In genomic region chr2:105328281-105329196, GRCh38 we compare ENCODE assay signal across 1 cellular context.
TF ChIP-seq lines count a peak whose summit lies in the region.

No MANE protein-coding gene starts in this region.

TF ChIP-seq in HepG2, 621 proteins besides CTCF, POLR2A, EP300 and RAD21 (continued from another document and continues in another):
- peak; percentile 71; the same call in 1 of the 2 replicates for TF ChIP-seq ZNF142 (CRISPR knock-in tag; IDR thresholded peaks at IDR 0.05)
- TF ChIP-seq ZNF33A (CRISPR knock-in tag; IDR thresholded peaks at IDR 0.05; ENCODE audit: borderline replicate concordance), result no peak
- TF ChIP-seq MAX (IDR thresholded peaks at IDR 0.05), result peak; percentile 97
- no peak for TF ChIP-seq ZNF30 (CRISPR knock-in tag; IDR thresholded peaks at IDR 0.05)
- TF ChIP-seq MTF2 (CRISPR knock-in tag; IDR thresholded peaks at IDR 0.05; ENCODE audit: borderline replicate concordance), result peak; percentile 78; the same call in 1 of the 2 replicates
- TF ChIP-seq ZNF549 (CRISPR knock-in tag; IDR thresholded peaks at IDR 0.05), result no peak
- TF ChIP-seq ZNF138 (CRISPR knock-in tag; IDR thresholded peaks at IDR 0.05; ENCODE audit: low read depth), result 0 out of 2 replicates have a peak, but pooled peaks have one; percentile 76
- no peak for TF ChIP-seq HNRNPH1 (optimal IDR thresholded peaks at IDR 0.05; ENCODE audit: low read depth, low read length)
- no peak for TF ChIP-seq ZNF10 (CRISPR knock-in tag; IDR thresholded peaks at IDR 0.05; ENCODE audit: borderline replicate concordance, low read depth)
- 0 out of 2 replicates have a peak, but pooled peaks have one; percentile 21 for TF ChIP-seq ZNF234 (CRISPR knock-in tag; conservative IDR thresholded peaks at IDR 0.05)
- TF ChIP-seq SRSF9 (IDR thresholded peaks at IDR 0.05; ENCODE audit: borderline replicate concordance, insufficient read depth, low read depth, low read length, poor library complexity, severe bottlenecking), result no peak
- TF ChIP-seq HINFP (CRISPR knock-in tag; IDR thresholded peaks at IDR 0.05; ENCODE audit: low read depth), result peak; percentile 93
- no peak for TF ChIP-seq ZFP36 (IDR thresholded peaks at IDR 0.05; ENCODE audit: borderline replicate concordance, low read depth, low read length, partially characterized antibody)
- 0 out of 2 replicates have a peak, but pooled peaks have one; percentile 27 for TF ChIP-seq ZNF710 (CRISPR knock-in tag; IDR thresholded peaks at IDR 0.05; ENCODE audit: borderline replicate concordance)
- no peak for TF ChIP-seq CSRNP1 (CRISPR knock-in tag; IDR thresholded peaks at IDR 0.05)
- TF ChIP-seq XBP1 (CRISPR knock-in tag; IDR thresholded peaks at IDR 0.05), result no peak
- TF ChIP-seq TGIF2 (CRISPR knock-in tag; IDR thresholded peaks at IDR 0.05), result peak; percentile 85
- TF ChIP-seq SKIL (CRISPR knock-in tag; IDR thresholded peaks at IDR 0.05; ENCODE audit: borderline replicate concordance), result no peak
- TF ChIP-seq NR2F1 (CRISPR knock-in tag; IDR thresholded peaks at IDR 0.05), result no peak
- no peak for TF ChIP-seq MTA3 (CRISPR knock-in tag; IDR thresholded peaks at IDR 0.05)
- peak; percentile 90; the same call in 1 of the 2 replicates for TF ChIP-seq IRF1 (CRISPR knock-in tag; IDR thresholded peaks at IDR 0.05; ENCODE audit: low read depth)
- TF ChIP-seq ZNF431 (CRISPR knock-in tag; IDR thresholded peaks at IDR 0.05; ENCODE audit: borderline replicate concordance, low read depth), result peak; percentile 82
- TF ChIP-seq TBP (CRISPR knock-in tag; IDR thresholded peaks at IDR 0.05), result no peak
- peak; percentile 98; the same call in 1 of the 2 replicates for TF ChIP-seq ZNF251 (CRISPR knock-in tag; IDR thresholded peaks at IDR 0.05)
- no peak; the same call in 1 of the 2 replicates for TF ChIP-seq DNMT1 (CRISPR knock-in tag; IDR thresholded peaks at IDR 0.05)
- TF ChIP-seq JARID2 (CRISPR knock-in tag; IDR thresholded peaks at IDR 0.05; ENCODE audit: insufficient replicate concordance), result peak; percentile 62
- TF ChIP-seq CENPX (CRISPR knock-in tag; IDR thresholded peaks at IDR 0.05), result no peak
- TF ChIP-seq GPN1 (CRISPR knock-in tag; IDR thresholded peaks at IDR 0.05; ENCODE audit: borderline replicate concordance), result no peak
- no peak for TF ChIP-seq ZNF326 (CRISPR knock-in tag; IDR thresholded peaks at IDR 0.05; ENCODE audit: borderline replicate concordance)
- TF ChIP-seq NCOA2 (CRISPR knock-in tag; IDR thresholded peaks at IDR 0.05), result peak; percentile 49; the same call in 1 of the 2 replicates
- no peak for TF ChIP-seq ZBTB42 (CRISPR knock-in tag; IDR thresholded peaks at IDR 0.05)
- TF ChIP-seq ZSCAN25 (CRISPR knock-in tag; IDR thresholded peaks at IDR 0.05), result peak; percentile 74; the same call in 1 of the 2 replicates
- TF ChIP-seq ZNF280B (CRISPR knock-in tag; IDR thresholded peaks at IDR 0.05; ENCODE audit: borderline replicate concordance), result peak; percentile 92; the same call in 1 of the 2 replicates
- peak; percentile 94 for TF ChIP-seq ZNF761 (CRISPR knock-in tag; conservative IDR thresholded peaks at IDR 0.05)
- no peak for TF ChIP-seq PTBP1 (IDR thresholded peaks at IDR 0.05; ENCODE audit: low read depth, low read length, poor library complexity, severe bottlenecking)
- TF ChIP-seq TBL1XR1 (IDR thresholded peaks at IDR 0.05; ENCODE audit: borderline replicate concordance, low read length, partially characterized antibody), result no peak
- TF ChIP-seq NFKB2 (CRISPR knock-in tag; IDR thresholded peaks at IDR 0.05; ENCODE audit: borderline replicate concordance), result peak; percentile 97; the same call in 1 of the 2 replicates
- TF ChIP-seq SKI (IDR thresholded peaks at IDR 0.05; ENCODE audit: partially characterized antibody), result no peak
- peak; percentile 67; the same call in 1 of the 2 replicates for TF ChIP-seq GLI4 (CRISPR knock-in tag; IDR thresholded peaks at IDR 0.05; ENCODE audit: borderline replicate concordance)
- TF ChIP-seq ARID3A (IDR thresholded peaks at IDR 0.05; ENCODE audit: low read depth, low read length), result no peak
- peak; percentile 73; the same call in 1 of the 2 replicates for TF ChIP-seq ZNF547 (CRISPR knock-in tag; IDR thresholded peaks at IDR 0.05)
- TF ChIP-seq CBX1 (IDR thresholded peaks at IDR 0.05; ENCODE audit: low read depth), result no peak
- peak; percentile 64; the same call in 1 of the 2 replicates for TF ChIP-seq ELF3 (CRISPR knock-in tag; IDR thresholded peaks at IDR 0.05)
